In genomic region chr10:103193107-103193819, GRCh38 we compare ENCODE assay signal across 8 cellular contexts. TPM values are rescaled to one million over a fixed set of nuclear protein-coding genes. Genes with fewer than 3 reads are reported as not detected.
DNase-seq lines count a peak whose midpoint lies in the region; ATAC-seq, FAIRE-seq and TF ChIP-seq lines count a peak whose summit lies in the region.

Gene NT5C2 (minus strand): TSS chr10:103193272. CDS start chr10:103174958, 18,314 bp downstream.

- H3K27ac ChIP-seq in body of pancreas = peak within 1 kb of the TSS; percentile 93 to 98 (median 96)
- H3K27ac ChIP-seq in gastrocnemius medialis = peak within 1 kb of the TSS; percentile 96 to 99 (median 98)

- DNase-seq in GM12891 (ENCODE audit: insufficient read length, low spot score) = peak; percentile 72
- DNase-seq in NCI-H1417 (lab: John Stamatoyannopoulos, UW) = peak; percentile 71 to 81 (median 81)
- peak; percentile 83 for DNase-seq in UCSD-AML1 (lab: John Stamatoyannopoulos, UW; ENCODE audit: unreplicated experiment)
- peak; percentile 74 to 84 (median 78) for DNase-seq in body of pancreas
- peak; percentile 73 to 80 for DNase-seq in gastrocnemius medialis

- intact Hi-C loops in body of pancreas (cut with DNase I) (no loop called here), gastrocnemius medialis (cut with DNase I; ENCODE audit: low total_unique reads) (loop anchor here (1.0 to 2.0 kb wide), 5 partner anchors 35 to 274 kb away; partner anchors contain the start of gene CNNM2)

- H3K4me1 ChIP-seq in body of pancreas (peaks cover 50% of the 10 kb centered on the region), gastrocnemius medialis (peaks cover 58 to 60% of the 10 kb centered on the region in 2 donors)

- in situ Hi-C loops in gastrocnemius medialis (cut with MboI; ENCODE audit: low sequenced_read_pairs in 4 of 4) = loop anchor here in 1 of 4 donors (5.0 kb wide), 1 partner anchor 71 kb away; no protein-coding TSS in a partner anchor

- H3K4me3 ChIP-seq in body of pancreas = peak within 1 kb of the TSS; percentile 95 to 99
- peak within 1 kb of the TSS; percentile 74 for H3K4me3 ChIP-seq in iPS-11a (ENCODE audit: low read depth, low read length)
- peak within 1 kb of the TSS; percentile 80 to 99 (median 89) for H3K4me3 ChIP-seq in gastrocnemius medialis

- 0 to 4% methylated on average over 4 to 50 of the region's 62 CpGs for WGBS in body of pancreas, 2 donors

- H3K36me3 ChIP-seq in body of pancreas (replicated peaks in 1 of 2; ENCODE audit: insufficient read depth in 1 of 2, low read depth in 2 of 2) (no peaks in the 10 kb centered on the region), gastrocnemius medialis (no peaks in the 10 kb centered on the region)

- ATAC-seq in HG02610 (IDR thresholded peaks at IDR 0.05; ENCODE audit: unreplicated experiment) = peak; percentile 66
- peak; percentile 92 for ATAC-seq in body of pancreas
- ATAC-seq in gastrocnemius medialis = peak; percentile 70 to 75
- no peak for ATAC-seq in HG03378 (IDR thresholded peaks at IDR 0.05; ENCODE audit: unreplicated experiment)

- TF ChIP-seq POLR2A in GM12891 (IDR thresholded peaks at IDR 0.05; ENCODE audit: low read depth, low read length) (peak; percentile 18; the same call in 1 of the 2 replicates), body of pancreas (IDR thresholded peaks at IDR 0.05) (peak in 1 of 3 donors; percentile 8), gastrocnemius medialis (IDR thresholded peaks at IDR 0.05) (peak; percentile 80 to 83)

- no peak for TF ChIP-seq CTCF in body of pancreas (IDR thresholded peaks at IDR 0.05)
- TF ChIP-seq CTCF in gastrocnemius medialis (IDR thresholded peaks at IDR 0.05 in 4 of 5, conservative IDR thresholded peaks at IDR 0.05 in 1 of 5) = peak in 1 of 5 experiments; percentile 13

- peak; percentile 95 for FAIRE-seq in GM12891 (lab: Jason Lieb, UNC)

- H3K27me3 ChIP-seq in body of pancreas = no peaks in the 10 kb centered on the region
- no peaks in the 10 kb centered on the region for H3K27me3 ChIP-seq in gastrocnemius medialis

- H3K9me3 ChIP-seq in body of pancreas = no peaks in the 10 kb centered on the region
- H3K9me3 ChIP-seq in gastrocnemius medialis = no peaks in the 10 kb centered on the region

TF ChIP-seq in GM12891, 5 proteins besides CTCF, POLR2A, EP300 and RAD21:
- TF ChIP-seq POU2F2 (IDR thresholded peaks at IDR 0.05; ENCODE audit: low read depth, low read length) (peak; percentile 36; the same call in 1 of the 2 replicates), POLR2AphosphoS5 (IDR thresholded peaks at IDR 0.05; ENCODE audit: low read depth, low read length) (no peak), TAF1 (IDR thresholded peaks at IDR 0.05; ENCODE audit: low read depth, low read length) (no peak; the same call in 1 of the 2 replicates), SPI1 (IDR thresholded peaks at IDR 0.05; ENCODE audit: low read depth, low read length) (no peak)

RNA-seq across cellular contexts. Expression of gene NT5C2, which starts in this region (rescaled TPM):
- polyA plus RNA-seq in GM12891 (2012; ENCODE audit: low read depth, missing spikeins) = 28.2 TPM
- total RNA-seq in body of pancreas (10 to 100 TPM; 32.0 to 43.1 TPM), gastrocnemius medialis (10 to 100 TPM; 33.5 to 53.2 (median 35.3) TPM)
